9 cellular contexts compared by ENCODE assay signal in genomic region chr7:150451833-150452431, GRCh38. TPM values are rescaled to one million over a fixed set of nuclear protein-coding genes. Genes with fewer than 3 reads are reported as not detected.
DNase-seq lines count a peak whose midpoint lies in the region; ATAC-seq and TF ChIP-seq lines count a peak whose summit lies in the region.
"Had no signal": no experiment of that assay in that cellular context is flagged by ENCODE, and none has a peak within 500 bp of the region (broad histone marks: within the 10 kb centered on the region; RNA-seq: fewer than 3 reads in every experiment).

No MANE protein-coding gene starts in this region.

- ATAC-seq in HG02981 (IDR thresholded peaks at IDR 0.05; ENCODE audit: unreplicated experiment), result peak; percentile 2
- peak; percentile 16 for ATAC-seq in left lung

- TF ChIP-seq CTCF in left lung (IDR thresholded peaks at IDR 0.05) (no peak), stomach (IDR thresholded peaks at IDR 0.05) (no peak), GM10266 (IDR thresholded peaks at IDR 0.05; ENCODE audit: control insufficient read depth, insufficient read depth, low read depth, missing control alignments) (no peak), osteocyte (IDR thresholded peaks at IDR 0.05) (no peak)

- H3K4me1 Mint-ChIP-seq in osteocyte (ENCODE audit: unreplicated experiment), result no peaks in the 10 kb centered on the region

- H3K27me3 ChIP-seq in left lung (no peaks in the 10 kb centered on the region), stomach (peaks cover 0 to 18% (median 6%) of the 10 kb centered on the region in 3 donors)

- H3K9me3 ChIP-seq in left lung (peaks cover 0 to 4% of the 10 kb centered on the region in 2 donors), stomach (peaks cover 0 to 3% (median 0%) of the 10 kb centered on the region in 4 donors)

- intact Hi-C loops in left lung (cut with DNase I), result no loop called here
- intact Hi-C loops in stomach (cut with DNase I; ENCODE audit: low total_unique reads), result loop anchor here (10.0 kb wide), 1 partner anchor 303 kb away; no protein-coding TSS in a partner anchor

- H3K27ac ChIP-seq in left lung (peak overlapping the region; percentile 77 to 95), stomach (peak overlapping the region; percentile 16 to 86 (median 76))

- H3K36me3 Mint-ChIP-seq in osteocyte (ENCODE audit: unreplicated experiment), result no peaks in the 10 kb centered on the region

- WGBS in stomach, 5 donors, result 48 to 60% (median 59%) methylated on average over 7 to 8 of the region's 8 CpGs

- H3K4me3 ChIP-seq in left lung (peak overlapping the region; percentile 42 to 52), stomach (peak overlapping the region; percentile 36 to 50 (median 47))

- H3K27me3 Mint-ChIP-seq in osteocyte (ENCODE audit: unreplicated experiment), result peaks cover 18% of the 10 kb centered on the region

- H3K9me3 Mint-ChIP-seq in osteocyte (ENCODE audit: unreplicated experiment), result no peaks in the 10 kb centered on the region

- no peak for TF ChIP-seq EP300 in stomach (IDR thresholded peaks at IDR 0.05)

- no peak overlapping the region for H3K4me3 Mint-ChIP-seq in osteocyte (ENCODE audit: unreplicated experiment)

- TF ChIP-seq POLR2A in stomach (IDR thresholded peaks at IDR 0.05), result no peak

- H3K36me3 ChIP-seq in left lung (no peaks in the 10 kb centered on the region), stomach (peaks cover 0 to 5% (median 0%) of the 10 kb centered on the region in 4 donors)

- peak; percentile 23 for DNase-seq in activated effector memory CD4-positive, alpha-beta T cell treated with Interleukin-2 at 50 U/mL for 16 hours
- DNase-seq in left lung, result no peak
- no peak for DNase-seq in stomach
- no peak for DNase-seq in GM10266 (ENCODE audit: extremely low spot score)
- DNase-seq in GM19238 (ENCODE audit: insufficient read length, low spot score), result no peak
- no peak for DNase-seq in DMS153 treated with DMSO at 0.1 percent for 48 hours (lab: John Stamatoyannopoulos, UW; ENCODE audit: unreplicated experiment)
- no peak for DNase-seq in osteocyte (ENCODE audit: extremely low spot score, unreplicated experiment)
- DNase-seq: NCI-H226 had no signal

- no peak overlapping the region for H3K27ac Mint-ChIP-seq in osteocyte (ENCODE audit: unreplicated experiment)

- H3K4me1 ChIP-seq in left lung, result peaks cover 10 to 53% of the 10 kb centered on the region in 2 donors
- peaks cover 0 to 22% (median 11%) of the 10 kb centered on the region in 4 donors for H3K4me1 ChIP-seq in stomach

RNA-seq across cellular contexts. Expression of gene GIMAP8, which starts 1.5 kb away (rescaled TPM):
- total RNA-seq in left lung (10 to 100 TPM; 17.1 to 37.3 TPM), stomach (1 to 10 TPM in 2 of 5 donors, under 1 TPM in 3; under 0.01 to 8.3 (median 0.29) TPM), osteocyte (not detected in 2 replicates)
- 1 to 10 TPM; 2.8 to 3.2 (median 2.9) TPM for polyA plus RNA-seq in stomach
